Comparison of ENCODE assay signal across 10 cellular contexts in the genomic region with DNA sequence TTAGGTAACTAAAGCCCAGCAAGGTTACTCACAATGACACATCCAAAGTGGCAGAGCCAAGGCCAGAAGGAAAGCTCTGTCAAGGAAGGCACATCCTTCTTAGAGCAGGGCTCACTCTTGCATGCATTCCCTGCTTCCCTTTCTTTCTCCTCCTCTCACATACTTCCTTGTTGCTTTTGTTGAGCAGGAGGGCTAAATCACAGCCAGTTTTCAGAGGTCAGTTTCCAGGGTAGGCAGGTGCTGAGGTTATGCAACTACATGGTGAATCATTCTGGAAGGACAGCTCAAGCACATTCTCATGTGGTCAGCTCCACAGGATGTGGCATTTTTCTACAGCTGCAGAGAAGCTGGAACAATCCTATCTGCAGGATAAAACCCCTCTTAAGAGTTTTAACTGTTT.
A peak's percentile ranks its signal among the peaks of the same experiment; 100 is the strongest.
DNase-seq lines count a peak whose midpoint lies in the region; ATAC-seq, FAIRE-seq and TF ChIP-seq lines count a peak whose summit lies in the region.
"Had no signal": no experiment of that assay in that cellular context is flagged by ENCODE, and none has a peak within 500 bp of the region (broad histone marks: within the 10 kb centered on the region; RNA-seq: fewer than 3 reads in every experiment).

No MANE protein-coding gene starts in this region.

- ATAC-seq in GM18858 (IDR thresholded peaks at IDR 0.05; ENCODE audit: unreplicated experiment) (no peak), left colon (no peak), HG02970 (IDR thresholded peaks at IDR 0.05; ENCODE audit: low FRiP score, unreplicated experiment) (no peak)

- no peaks in the 10 kb centered on the region for H3K36me3 ChIP-seq in bronchial epithelial cell (ENCODE audit: control insufficient read depth, insufficient read depth, low read length)
- H3K36me3 ChIP-seq in liver (ENCODE audit: control insufficient read depth in 4 of 4, insufficient read depth in 3 of 4, low read depth in 1 of 4, low read length in 3 of 4): no peaks in the 10 kb centered on the region

- H3K27ac ChIP-seq in liver (ENCODE audit: low read depth in 1 of 2, low read length in 2 of 2): no peak overlapping the region

- H3K27me3 ChIP-seq in bronchial epithelial cell (ENCODE audit: control insufficient read depth, insufficient read depth, low read length): no peaks in the 10 kb centered on the region
- no peaks in the 10 kb centered on the region for H3K27me3 ChIP-seq in liver (ENCODE audit: control insufficient read depth in 4 of 4, insufficient read depth in 4 of 4, low read length in 3 of 4)

- H3K4me3 ChIP-seq in bronchial epithelial cell (ENCODE audit: low read depth, low read length): no peak overlapping the region
- no peak overlapping the region for H3K4me3 ChIP-seq in liver (ENCODE audit: low read depth in 1 of 3, low read length in 3 of 3)

- no peak for TF ChIP-seq RAD21 in liver (IDR thresholded peaks at IDR 0.05)

- H3K9me3 ChIP-seq in liver (ENCODE audit: control insufficient read depth in 4 of 4, low read length in 3 of 4): no peaks in the 10 kb centered on the region

- no peaks in the 10 kb centered on the region for H3K4me1 ChIP-seq in liver (ENCODE audit: control insufficient read depth in 4 of 4, insufficient read depth in 4 of 4, low read length in 3 of 4)

- DNase-seq in AG08396 (ENCODE audit: low spot score) (peak; percentile 16), LHCN-M2 (ENCODE audit: low read depth) (peak; percentile 100), bronchial epithelial cell (ENCODE audit: low read depth) (peak; percentile 95), NCI-H2107 (lab: John Stamatoyannopoulos, UW) (no peak), left colon (no peak)
- DNase-seq: NCI-H526 had no signal

- intact Hi-C loops in left colon (cut with DNase I, micrococcal nuclease): no loop called here

- no peak overlapping the region for H3K9ac ChIP-seq in liver (ENCODE audit: low read depth in 1 of 2, low read length in 2 of 2)

- peak; percentile 13 for FAIRE-seq in bronchial epithelial cell (lab: Jason Lieb, UNC)
- FAIRE-seq: islet of Langerhans had no signal

- no peak for TF ChIP-seq CTCF in bronchial epithelial cell (IDR thresholded peaks at IDR 0.05; ENCODE audit: insufficient read depth, low read length, severe bottlenecking)
- no peak for TF ChIP-seq CTCF in liver (IDR thresholded peaks at IDR 0.05; ENCODE audit: low read depth, low read length, missing input control)

TF ChIP-seq in liver, 16 proteins besides CTCF, POLR2A, EP300 and RAD21:
- TF ChIP-seq RXRA (IDR thresholded peaks at IDR 0.05) (peak in 1 of 2 donors; percentile 7), YY1 (IDR thresholded peaks at IDR 0.05) (no peak), TAF1 (conservative IDR thresholded peaks at IDR 0.05) (no peak), GABPA (IDR thresholded peaks at IDR 0.05 in 1 of 2, conservative IDR thresholded peaks at IDR 0.05 in 1 of 2) (no peak)
- TF ChIP-seq, protein P1, sequence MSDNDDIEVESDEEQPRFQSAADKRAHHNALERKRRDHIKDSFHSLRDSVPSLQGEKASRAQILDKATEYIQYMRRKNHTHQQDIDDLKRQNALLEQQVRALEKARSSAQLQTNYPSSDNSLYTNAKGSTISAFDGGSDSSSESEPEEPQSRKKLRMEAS (IDR thresholded peaks at IDR 0.05): peak; percentile 72
- TF ChIP-seq, protein P2, sequence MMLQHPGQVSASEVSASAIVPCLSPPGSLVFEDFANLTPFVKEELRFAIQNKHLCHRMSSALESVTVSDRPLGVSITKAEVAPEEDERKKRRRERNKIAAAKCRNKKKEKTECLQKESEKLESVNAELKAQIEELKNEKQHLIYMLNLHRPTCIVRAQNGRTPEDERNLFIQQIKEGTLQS (IDR thresholded peaks at IDR 0.05): no peak

Comparison
In these comparisons a context has a peak if more than half of its experiments do, and no peak if none do; other contexts are left out.
1. DNase-seq: peak in AG08396 (single experiment), LHCN-M2 (single experiment) and bronchial epithelial cell (single experiment); none in NCI-H2107 (single experiment) and left colon (0 of 2).